In genomic region chr17:76415786-76416185, GRCh38 we compare ENCODE assay signal across 11 cellular contexts. TPM values are rescaled to one million over a fixed set of nuclear protein-coding genes. Genes with fewer than 3 reads are reported as not detected.
"Had no signal": no experiment of that assay in that cellular context is flagged by ENCODE, and none has a peak within 500 bp of the region (broad histone marks: within the 10 kb centered on the region; RNA-seq: fewer than 3 reads in every experiment).

No MANE protein-coding gene starts in this region.

- H2AFZ ChIP-seq: GM23248 had no signal

- H3K36me3 ChIP-seq: HAP-1 had no signal

- H3K27ac Mint-ChIP-seq: HFFc6 had no signal

- ATAC-seq: HCT116 had no signal

- H3K27ac ChIP-seq: GM23248, HL-60, KMS-11 had no signal

- H3K9ac ChIP-seq: GM23248, KMS-11 had no signal

- H3K4me2 ChIP-seq: KMS-11 had no signal

- H3K9me3 Mint-ChIP-seq: HFFc6 had no signal

- H3K4me3 Mint-ChIP-seq: HFFc6 had no signal

- DNase-seq: GM23248, GOT3, H7, HFFc6, IMR-90, KBM-7 had no signal

- H3K4me3 ChIP-seq: GM23248, HAP-1 had no signal

- H3K9me3 ChIP-seq: HAP-1 had no signal

- H3K4me1 ChIP-seq: HAP-1 had no signal

RNA-seq across cellular contexts. Expression of gene AANAT, which starts 51.6 kb away (rescaled TPM):
- total RNA-seq: GM23248, H4, IMR-90 had no signal
- polyA plus RNA-seq: GM23248 had no signal
